In the genomic region with DNA sequence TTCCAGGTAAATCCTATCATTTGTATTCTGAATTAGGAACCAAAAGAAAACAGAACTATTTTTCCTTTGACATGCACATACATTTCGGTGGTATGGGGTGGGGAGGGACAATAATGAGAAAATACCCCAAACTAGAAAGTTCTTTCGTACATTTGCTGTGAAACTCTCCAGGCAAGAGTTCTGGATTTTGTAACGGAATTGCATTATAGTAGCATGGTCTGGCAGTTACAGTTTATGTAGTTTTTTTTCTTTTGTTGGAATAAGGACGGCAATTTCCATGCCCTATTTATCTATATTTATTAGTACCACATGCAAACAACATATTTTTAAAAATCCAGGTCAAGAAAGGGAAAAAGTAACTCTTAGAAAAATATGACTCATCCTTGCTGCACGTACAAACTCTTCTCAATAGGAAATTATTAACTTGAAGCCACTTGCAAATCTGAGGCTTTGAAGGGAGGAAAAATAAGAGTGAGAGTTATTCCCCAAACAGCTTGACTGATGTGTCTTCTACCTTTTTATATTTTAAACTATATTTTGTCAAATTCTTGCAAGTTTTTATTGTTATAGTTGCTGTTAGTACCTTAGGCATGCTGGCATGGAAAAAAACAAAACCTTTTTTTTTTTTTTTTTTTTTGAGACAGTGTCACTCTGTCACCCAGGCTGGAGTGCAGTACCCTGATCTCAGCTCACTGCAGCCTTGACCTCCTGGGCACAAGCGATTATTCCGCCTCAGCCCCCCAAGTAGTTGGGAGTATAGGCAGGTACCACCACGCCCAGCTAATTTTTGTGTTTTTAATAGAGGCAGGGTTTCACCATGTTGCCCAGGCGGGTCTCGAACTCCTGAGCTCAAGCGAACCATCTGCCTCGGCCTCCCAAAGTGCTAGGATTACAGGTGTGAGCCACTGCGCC, we compare ENCODE assay signal across 15 cellular contexts.
DNase-seq lines count a peak whose midpoint lies in the region; ATAC-seq, FAIRE-seq and TF ChIP-seq lines count a peak whose summit lies in the region.
"Had no signal": no experiment of that assay in that cellular context is flagged by ENCODE, and none has a peak within 500 bp of the region (broad histone marks: within the 10 kb centered on the region; RNA-seq: fewer than 3 reads in every experiment).

No MANE protein-coding gene starts in this region.

- in situ Hi-C loops in ACHN (cut with HindIII; ENCODE audit: low pct_ligation_motif_present, low pct_unique_long_range_greater_than_20kb, low sequenced_read_pairs), result no loop called here
- in situ Hi-C loops in GM13976 (cut with MboI; ENCODE audit: low sequenced_read_pairs, unreplicated experiment), result no loop called here

- CTCF ChIA-PET in endothelial cell of umbilical vein (lab: Charles Lee), result interaction anchor here (1.1 kb wide), 1 partner anchor 99 kb away, joined by 4 read pairs; no protein-coding TSS in a partner anchor
- CTCF ChIA-PET in CD8-positive, alpha-beta T cell (lab: Charles Lee), result no interaction called here

- TF ChIP-seq POLR2A in endothelial cell of umbilical vein (IDR thresholded peaks at IDR 0.05; ENCODE audit: low read depth, low read length), result no peak

- H3K27ac ChIP-seq in endothelial cell of umbilical vein (ENCODE audit: insufficient read depth, low read depth, low read length) (no peak overlapping the region), pancreas (peak overlapping the region; percentile 30 to 94 (median 65))
- H3K27ac ChIP-seq in CD8-positive, alpha-beta T cell (ENCODE audit: low read depth, low read length), result no peak overlapping the region
- H3K27ac ChIP-seq: neural progenitor cell had no signal

- H3K4me1 Mint-ChIP-seq in CD8-positive, alpha-beta T cell (ENCODE audit: low read depth), result peaks cover 4% of the 10 kb centered on the region

- POLR2A ChIA-PET in endothelial cell of umbilical vein (lab: Charles Lee), result no interaction called here
- POLR2A ChIA-PET in CD8-positive, alpha-beta T cell (lab: Charles Lee), result no interaction called here

- no TSS peak for BruUV-seq in endothelial cell of umbilical vein (replicated peaks; lab: Mats Ljungman, UMichigan)

- dilution Hi-C loops in endothelial cell of umbilical vein (cut with MboI; ENCODE audit: extremely low pct_ligation_motif_present, low sequenced_read_pairs), result no loop called here

- no peaks in the 10 kb centered on the region for H3K9me1 ChIP-seq in endothelial cell of umbilical vein (replicated peaks; ENCODE audit: control insufficient read depth, extremely low read depth, insufficient read depth, low read length)

- no peaks in the 10 kb centered on the region for H3K9me3 ChIP-seq in endothelial cell of umbilical vein (replicated peaks; ENCODE audit: control insufficient read depth, insufficient read depth, low read length)
- no peaks in the 10 kb centered on the region for H3K9me3 ChIP-seq in pancreas
- H3K9me3 ChIP-seq in CD8-positive, alpha-beta T cell (ENCODE audit: low read length), result no peaks in the 10 kb centered on the region

- no peak overlapping the region for H3K4me3 Mint-ChIP-seq in CD8-positive, alpha-beta T cell
- H3K4me3 Mint-ChIP-seq: neural progenitor cell had no signal

- H2AFZ ChIP-seq in endothelial cell of umbilical vein (ENCODE audit: low read depth, low read length), result no peak overlapping the region
- H2AFZ ChIP-seq: neural progenitor cell had no signal

- no peaks in the 10 kb centered on the region for H3K9me3 Mint-ChIP-seq in CD8-positive, alpha-beta T cell
- H3K9me3 Mint-ChIP-seq: neural progenitor cell had no signal

- H3K27ac Mint-ChIP-seq in CD8-positive, alpha-beta T cell, result no peak overlapping the region
- H3K27ac Mint-ChIP-seq: neural progenitor cell had no signal

- H3K27me3 ChIP-seq in endothelial cell of umbilical vein (ENCODE audit: control insufficient read depth in 2 of 2, insufficient read depth in 2 of 2, low read length in 2 of 2) (no peaks in the 10 kb centered on the region), pancreas (no peaks in the 10 kb centered on the region)
- no peaks in the 10 kb centered on the region for H3K27me3 ChIP-seq in CD8-positive, alpha-beta T cell (ENCODE audit: insufficient read depth, low read length)
- H3K27me3 ChIP-seq: neural progenitor cell had no signal

- WGBS in pancreas, 2 donors, result 57 to 62% methylated on average over 13 of the region's 13 CpGs

- peak; percentile 43 to 63 (median 52) for ATAC-seq in pancreas
- no peak for ATAC-seq in CD8-positive, alpha-beta T cell

- H3K79me2 ChIP-seq in endothelial cell of umbilical vein (ENCODE audit: control insufficient read depth, insufficient read depth, low read length), result no peaks in the 10 kb centered on the region

- H3K27me3 Mint-ChIP-seq in CD8-positive, alpha-beta T cell (ENCODE audit: low read depth), result no peaks in the 10 kb centered on the region

- no peaks in the 10 kb centered on the region for H4K20me1 ChIP-seq in endothelial cell of umbilical vein (replicated peaks; ENCODE audit: control insufficient read depth, extremely low read depth, insufficient read depth, low read length)

- H3K36me3 Mint-ChIP-seq in CD8-positive, alpha-beta T cell, result peaks cover 45% of the 10 kb centered on the region

- no peak overlapping the region for H3K4me3 ChIP-seq in endothelial cell of umbilical vein (replicated peaks in 1 of 3; ENCODE audit: insufficient read depth in 1 of 3, low read depth in 1 of 3, low read length in 3 of 3)
- H3K4me3 ChIP-seq in pancreas, result no peak overlapping the region
- no peak overlapping the region for H3K4me3 ChIP-seq in CD8-positive, alpha-beta T cell (ENCODE audit: low read depth, low read length)
- H3K4me3 ChIP-seq: neural progenitor cell had no signal

- no peaks in the 10 kb centered on the region for H3K36me3 ChIP-seq in endothelial cell of umbilical vein (ENCODE audit: control insufficient read depth in 2 of 2, extremely low read depth in 1 of 2, insufficient read depth in 2 of 2, low read length in 2 of 2)
- no peaks in the 10 kb centered on the region for H3K36me3 ChIP-seq in pancreas
- peaks cover 12% of the 10 kb centered on the region for H3K36me3 ChIP-seq in CD8-positive, alpha-beta T cell (ENCODE audit: insufficient read depth, low read length)
- H3K36me3 ChIP-seq: neural progenitor cell had no signal

- H3K4me2 ChIP-seq in endothelial cell of umbilical vein (ENCODE audit: insufficient read depth, low read length), result no peak overlapping the region
- H3K4me2 ChIP-seq: neural progenitor cell had no signal

- TF ChIP-seq CTCF in endothelial cell of umbilical vein (IDR thresholded peaks at IDR 0.05; ENCODE audit: extremely low read depth in 1 of 2, insufficient read depth in 1 of 2, low read depth in 1 of 2, low read length in 2 of 2), result no peak
- no peak for TF ChIP-seq CTCF in pancreas (IDR thresholded peaks at IDR 0.05)
- TF ChIP-seq CTCF in GM13976 (IDR thresholded peaks at IDR 0.05; ENCODE audit: borderline replicate concordance, control extremely low read depth, extremely low read depth, insufficient read depth, missing control alignments), result no peak
- no peak for TF ChIP-seq CTCF in CD8-positive, alpha-beta T cell (IDR thresholded peaks at IDR 0.05)

- DNase-seq in ACHN (peak; percentile 86), HT-29 (ENCODE audit: low spot score) (peak; percentile 28), endothelial cell of umbilical vein (ENCODE audit: low read depth, low spot score) (peak; percentile 66), pancreas (no peak), GM13976 (ENCODE audit: low spot score) (no peak), NCI-H2081 treated with DMSO at 0.1 percent for 48 hours (lab: John Stamatoyannopoulos, UW) (no peak), NOMO-1 (lab: John Stamatoyannopoulos, UW; ENCODE audit: unreplicated experiment in 2 of 2) (no peak)
- no peak for DNase-seq in CD8-positive, alpha-beta T cell
- DNase-seq: AML-193, amniotic stem cell, HCEC 1CT, Kasumi-1, NCI-H2171 had no signal

- FAIRE-seq in endothelial cell of umbilical vein (lab: Jason Lieb, UNC), result peak; percentile 81
- no peak for FAIRE-seq in pancreas (lab: Jason Lieb, UNC)
- FAIRE-seq: islet of Langerhans had no signal

- peaks cover 10% of the 10 kb centered on the region for H3K4me1 ChIP-seq in endothelial cell of umbilical vein (ENCODE audit: control insufficient read depth, extremely low read depth, insufficient read depth, low read length)
- peaks cover 44 to 63% (median 63%) of the 10 kb centered on the region in 3 donors for H3K4me1 ChIP-seq in pancreas
- H3K4me1 ChIP-seq in CD8-positive, alpha-beta T cell (ENCODE audit: insufficient read depth, low read length), result no peaks in the 10 kb centered on the region

- intact Hi-C loops in endothelial cell of umbilical vein (cut with micrococcal nuclease), result loop anchor here (2.0 kb wide), 1 partner anchor 17 kb away; no protein-coding TSS in a partner anchor
- intact Hi-C loops in pancreas (cut with DNase I), result no loop called here
- intact Hi-C loops in CD8-positive, alpha-beta T cell (cut with DNase I, micrococcal nuclease), result no loop called here

- H3K9ac ChIP-seq in endothelial cell of umbilical vein (replicated peaks; ENCODE audit: extremely low read depth, insufficient read depth, low read length), result no peak overlapping the region
- H3K9ac ChIP-seq: neural progenitor cell had no signal

TF ChIP-seq in endothelial cell of umbilical vein, 7 proteins besides CTCF, POLR2A, EP300 and RAD21:
- TF ChIP-seq EZH2 (IDR thresholded peaks at IDR 0.05; ENCODE audit: borderline replicate concordance, low read depth, low read length, severe bottlenecking), result no peak
- TF ChIP-seq JUN (IDR thresholded peaks at IDR 0.05; ENCODE audit: borderline replicate concordance, insufficient read depth, insufficient read length, low read depth), result peak; percentile 52
- peak; percentile 82 for TF ChIP-seq FOS (IDR thresholded peaks at IDR 0.05; ENCODE audit: borderline replicate concordance, insufficient read depth, low read length)
TF ChIP-seq in endothelial cell of umbilical vein: peak in this region for 2.

Comparison
In these comparisons a context has a peak if more than half of its experiments do, and no peak if none do; other contexts are left out.
1. DNase-seq: peak in ACHN (single experiment), HT-29 (single experiment) and endothelial cell of umbilical vein (single experiment); none in pancreas (0 of 6), GM13976 (single experiment), NCI-H2081 treated with DMSO at 0.1 percent for 48 hours (single experiment), CD8-positive, alpha-beta T cell (0 of 7) and NOMO-1 (0 of 2).
2. H3K27ac ChIP-seq: peak in pancreas (4 of 4); none in endothelial cell of umbilical vein (single experiment) and CD8-positive, alpha-beta T cell (single experiment).